32 cellular contexts compared by ENCODE assay signal in the genomic region with DNA sequence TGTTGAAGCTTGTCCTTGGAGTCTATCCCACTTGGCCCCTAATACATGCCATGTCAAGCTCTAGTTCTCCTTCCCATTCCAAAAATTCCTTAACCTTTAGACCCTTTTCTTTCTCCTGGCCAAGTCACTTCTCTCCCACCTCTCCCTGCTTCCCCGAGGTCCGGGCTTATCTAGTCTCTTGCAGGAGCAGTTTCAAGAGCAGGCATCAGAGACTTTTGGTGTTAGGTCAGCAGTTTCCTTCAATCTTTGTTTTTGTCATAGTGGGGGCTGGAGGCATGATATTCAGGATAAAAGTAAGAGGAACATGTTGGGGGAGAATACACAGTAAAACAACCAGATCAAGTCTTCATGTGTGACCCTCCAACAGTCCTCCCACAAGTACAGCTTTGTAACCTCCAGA. TPM values are rescaled to one million over a fixed set of nuclear protein-coding genes. Genes with fewer than 3 reads are reported as not detected.
"Had no signal": no experiment of that assay in that cellular context is flagged by ENCODE, and none has a peak within 500 bp of the region (broad histone marks: within the 10 kb centered on the region; RNA-seq: fewer than 3 reads in every experiment).

No MANE protein-coding gene starts in this region.

- H3K27me3 ChIP-seq: brain microvascular endothelial cell, gastrocnemius medialis, stomach, suprapubic skin, tibial artery, upper lobe of right lung had no signal

- H3K4me1 Mint-ChIP-seq: naive B cell had no signal

- H3K27ac ChIP-seq: brain microvascular endothelial cell, gastrocnemius medialis, parathyroid adenoma, psoas muscle, stomach, suprapubic skin, tibial artery, upper lobe of right lung had no signal

- H3K9me3 Mint-ChIP-seq: naive B cell; stimulated activated naive B cell treated with anti-CD40 and anti-IgM and Interleukin-4, amounts not matched to agents 10 μg/mL and 1 μg/mL and 100 μg/mL, for 72 hours had no signal

- H3K27me3 Mint-ChIP-seq: activated CD4-positive, alpha-beta T cell treated with anti-CD3 and anti-CD28 coated beads for 36 hours had no signal

- H3K4me1 ChIP-seq: gastrocnemius medialis, parathyroid adenoma, psoas muscle, stomach, tibial artery, upper lobe of right lung had no signal

- ATAC-seq: activated CD4-positive, alpha-beta T cell treated with anti-CD3 and anti-CD28 coated beads for 36 hours; gastrocnemius medialis; psoas muscle; SK-N-SH treated with all-trans-retinoic acid at 6 μM for 48 hours had no signal

- H3K36me3 Mint-ChIP-seq: mesothelial cell of epicardium, naive B cell had no signal

- H3K4me3 ChIP-seq: gastrocnemius medialis, psoas muscle, smooth muscle cell, stomach, suprapubic skin, tibial artery, upper lobe of right lung had no signal

- H3K9me3 ChIP-seq: gastrocnemius medialis, psoas muscle, stomach, suprapubic skin, tibial artery, upper lobe of right lung had no signal

- DNase-seq: activated CD4-positive, alpha-beta T cell treated with anti-CD3 and anti-CD28 coated beads for 36 hours; activated CD4-positive, CD25-positive, alpha-beta regulatory T cell; activated effector memory CD4-positive, alpha-beta T cell treated with anti-CD3 and anti-CD28 coated beads, Interleukin-2, amount 50 U/mL, for 16 hours; activated naive CD4-positive, alpha-beta T cell treated with anti-CD3 and anti-CD28 coated beads, Interleukin-2, amount 50 U/mL, for 16 hours; activated T-cell treated with anti-CD3 and anti-CD28 coated beads, Interleukin-2, amount 50 U/mL, for 48 hours; amniotic stem cell; brain microvascular endothelial cell; cortex of kidney; gastrocnemius medialis; glutamatergic neuron; kidney; naive B cell; occipital lobe; psoas muscle; stimulated activated CD4-positive, alpha-beta T cell treated with anti-CD3 and anti-CD28 coated beads, Interleukin-1b, Interleukin-23, amount 100 ng/mL, for 48 hours; stimulated activated CD4-positive, alpha-beta T cell treated with anti-CD3 and anti-CD28 coated beads, Interleukin-4, amount 100 ng/mL, for 4 hours; stimulated activated CD8-positive, alpha-beta memory T cell treated with anti-CD3 and anti-CD28 coated beads, Interleukin-4, amount 100 ng/mL, for 48 hours; stimulated activated naive B cell treated with anti-CD40 and anti-IgM and Interleukin-4, amounts not matched to agents 10 μg/mL and 1 μg/mL and 100 μg/mL, for 72 hours; stomach; T-helper 2 cell; tibial artery; upper lobe of right lung had no signal

- H3K27ac Mint-ChIP-seq: activated CD4-positive, alpha-beta T cell treated with anti-CD3 and anti-CD28 coated beads for 36 hours; mesothelial cell of epicardium; stimulated activated naive B cell treated with anti-CD40 and anti-IgM and Interleukin-4, amounts not matched to agents 10 μg/mL and 1 μg/mL and 100 μg/mL, for 72 hours had no signal

- H3K4me3 Mint-ChIP-seq: activated CD4-positive, alpha-beta T cell treated with anti-CD3 and anti-CD28 coated beads for 36 hours; mesothelial cell of epicardium; naive B cell; neural crest cell had no signal

- H3K36me3 ChIP-seq: brain microvascular endothelial cell, gastrocnemius medialis, stomach, suprapubic skin, tibial artery, upper lobe of right lung had no signal

RNA-seq across cellular contexts. Expression of a gene that starts 33.1 kb away (rescaled TPM):
- total RNA-seq: activated CD4-positive, alpha-beta T cell treated with anti-CD3 and anti-CD28 coated beads for 36 hours; astrocyte; chondrocyte; epithelial cell of proximal tubule; gastrocnemius medialis; kidney; lower leg skin; mesothelial cell of epicardium; neural crest cell; occipital lobe; smooth muscle cell; suprapubic skin; upper lobe of right lung had no signal
